ENCODE assay signal across 15 cellular contexts in the genomic region with DNA sequence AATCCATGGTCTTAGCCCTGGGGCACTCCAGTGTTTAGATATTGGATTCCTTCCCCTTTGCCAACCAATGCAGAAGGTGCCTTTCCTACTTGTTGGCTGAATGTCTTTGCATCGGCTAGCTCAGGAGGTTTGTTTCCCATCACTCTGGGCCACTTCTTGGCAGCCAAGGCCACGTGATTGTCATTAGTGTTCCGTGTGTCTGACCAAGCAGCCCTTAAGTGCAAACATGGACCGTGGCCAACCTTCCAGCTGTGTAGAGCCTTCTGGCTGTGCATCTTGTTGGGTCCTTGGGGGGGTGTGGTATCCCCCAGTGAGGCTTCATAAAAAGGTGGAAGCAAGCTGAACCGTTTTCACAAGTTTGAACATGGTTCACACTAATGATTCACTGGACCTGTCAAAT.
A peak's percentile ranks its signal among the peaks of the same experiment; 100 is the strongest.
DNase-seq lines count a peak whose midpoint lies in the region; ATAC-seq and TF ChIP-seq lines count a peak whose summit lies in the region.
"Had no signal": no experiment of that assay in that cellular context is flagged by ENCODE, and none has a peak within 500 bp of the region (broad histone marks: within the 10 kb centered on the region; RNA-seq: fewer than 3 reads in every experiment).

No MANE protein-coding gene starts in this region.

- H3K36me3 ChIP-seq in SK-N-SH (replicated peaks in 1 of 2; ENCODE audit: control insufficient read depth in 1 of 2, insufficient read depth in 2 of 2, low read length in 1 of 2) (no peaks in the 10 kb centered on the region), vagina (no peaks in the 10 kb centered on the region)
- H3K36me3 ChIP-seq: neutrophil, spleen, upper lobe of right lung had no signal

- no peaks in the 10 kb centered on the region for H3F3A ChIP-seq in SK-N-SH (replicated peaks; ENCODE audit: insufficient read depth)

- H3K79me2 ChIP-seq in SK-N-SH (ENCODE audit: insufficient read depth) = no peaks in the 10 kb centered on the region

- TF ChIP-seq POLR2A in vagina (IDR thresholded peaks at IDR 0.05) = no peak

- H3K9me3 Mint-ChIP-seq in endothelial cell (ENCODE audit: unreplicated experiment) = no peaks in the 10 kb centered on the region
- H3K9me3 Mint-ChIP-seq: activated CD8-positive, alpha-beta T cell treated with anti-CD3 and anti-CD28 coated beads for 36 hours had no signal

- no peaks in the 10 kb centered on the region for H3K36me3 Mint-ChIP-seq in endothelial cell (ENCODE audit: low read depth, unreplicated experiment)

- no peak for ATAC-seq in left colon
- ATAC-seq: activated CD8-positive, alpha-beta T cell treated with anti-CD3 and anti-CD28 coated beads for 36 hours; upper lobe of right lung had no signal

- POLR2A ChIA-PET in SK-N-SH (lab: Yijun Ruan, JAX) = interaction anchor here (1.1 to 1.4 kb wide), 2 partner anchors 8 to 39 kb away, joined by 3 to 6 read pairs; no protein-coding TSS in a partner anchor

- H3K4me1 ChIP-seq in SK-N-SH (ENCODE audit: control insufficient read depth in 1 of 2, insufficient read depth in 2 of 2, low read depth in 1 of 2, low read length in 1 of 2) (peaks cover 0 to 79% of the 10 kb centered on the region in 2 experiments; a peak in 2 of 4 replicates), vagina (peaks cover 14% of the 10 kb centered on the region)

- H3K4me3 ChIP-seq in SK-N-SH (ENCODE audit: low read depth in 2 of 2, low read length in 1 of 2) (no peak overlapping the region), vagina (no peak overlapping the region)
- H3K4me3 ChIP-seq: spleen, upper lobe of right lung had no signal

- peak; percentile 32 for DNase-seq in activated CD8-positive, alpha-beta memory T cell treated with anti-CD3 and anti-CD28 coated beads for 24 hours
- no peak for DNase-seq in activated CD8-positive, alpha-beta memory T cell treated with anti-CD3 and anti-CD28 coated beads, Interleukin-2, amount 50 U/mL, for 48 hours
- DNase-seq in SK-N-SH = peak; percentile 63
- peak; percentile 49 to 77 for DNase-seq in left colon
- no peak for DNase-seq in vagina (ENCODE audit: extremely low spot score in 2 of 2)
- DNase-seq in HT-29 (ENCODE audit: low spot score) = no peak
- no peak for DNase-seq in DMS53 (lab: John Stamatoyannopoulos, UW)
- DNase-seq in endothelial cell (ENCODE audit: low spot score) = no peak
- DNase-seq: activated CD8-positive, alpha-beta T cell treated with anti-CD3 and anti-CD28 coated beads for 36 hours; activated gamma-delta T cell treated with Interleukin-2 at 50 U/mL for 16 hours; Kasumi-1; NCI-H526; spleen; upper lobe of right lung had no signal

- H2AFZ ChIP-seq in SK-N-SH (ENCODE audit: low read depth) = no peak overlapping the region

- no peak overlapping the region for H3K27ac Mint-ChIP-seq in endothelial cell (ENCODE audit: unreplicated experiment)
- H3K27ac Mint-ChIP-seq: activated CD8-positive, alpha-beta T cell treated with anti-CD3 and anti-CD28 coated beads for 36 hours had no signal

- CTCF ChIA-PET in SK-N-SH (lab: Yijun Ruan, JAX) = interaction anchor here (1.3 kb wide), 1 partner anchor 20 kb away, joined by 3 read pairs; no protein-coding TSS in a partner anchor

- H3K4me3 Mint-ChIP-seq in endothelial cell (ENCODE audit: unreplicated experiment) = no peak overlapping the region
- H3K4me3 Mint-ChIP-seq: activated CD8-positive, alpha-beta T cell treated with anti-CD3 and anti-CD28 coated beads for 36 hours had no signal

- intact Hi-C loops in left colon (cut with DNase I, micrococcal nuclease) (no loop called here), vagina (cut with DNase I) (no loop called here)

- TF ChIP-seq RAD21 in SK-N-SH (IDR thresholded peaks at IDR 0.05; ENCODE audit: low read length) = peak; percentile 23; the same call in 1 of the 2 replicates

- no peaks in the 10 kb centered on the region for H4K20me1 ChIP-seq in SK-N-SH (ENCODE audit: insufficient read depth)

- H3K27ac ChIP-seq in SK-N-SH (ENCODE audit: low read depth in 2 of 2, low read length in 1 of 2) (peak overlapping the region in 1 of 2 experiments; percentile 99; a peak in 2 of 4 replicates), vagina (peak overlapping the region; percentile 31)
- H3K27ac ChIP-seq: neutrophil, spleen, upper lobe of right lung had no signal

- 0 out of 2 replicates have a peak, but pooled peaks cover 11% of the 10 kb centered on the region for H3K27me3 ChIP-seq in SK-N-SH (ENCODE audit: insufficient read depth)
- no peaks in the 10 kb centered on the region for H3K27me3 ChIP-seq in vagina
- H3K27me3 ChIP-seq: spleen, upper lobe of right lung had no signal

- H3K9ac ChIP-seq in SK-N-SH = no peak overlapping the region

- TF ChIP-seq CTCF in SK-N-SH (IDR thresholded peaks at IDR 0.05) (no peak), vagina (IDR thresholded peaks at IDR 0.05) (no peak), endothelial cell (IDR thresholded peaks at IDR 0.05; ENCODE audit: unreplicated experiment) (no peak)

- no peak overlapping the region for H3K4me2 ChIP-seq in SK-N-SH

- TF ChIP-seq EP300 in SK-N-SH (IDR thresholded peaks at IDR 0.05; ENCODE audit: borderline replicate concordance in 1 of 2, low read depth in 1 of 2, low read length in 1 of 2) = peak in 1 of 2 experiments; percentile 71; a peak in 2 of 4 replicates

- peaks cover 1% of the 10 kb centered on the region for H3K4me1 Mint-ChIP-seq in endothelial cell (ENCODE audit: unreplicated experiment)

- no peaks in the 10 kb centered on the region for H3K9me2 ChIP-seq in SK-N-SH

- no peaks in the 10 kb centered on the region for H3K9me3 ChIP-seq in SK-N-SH
- H3K9me3 ChIP-seq in vagina = no peaks in the 10 kb centered on the region
- H3K9me3 ChIP-seq: neutrophil, spleen, upper lobe of right lung had no signal

- 6% methylated on average over 5 of the region's 5 CpGs for WGBS in SK-N-SH (ENCODE audit: low lambda C conversion rate)

- H3K27me3 Mint-ChIP-seq in endothelial cell (ENCODE audit: unreplicated experiment) = no peaks in the 10 kb centered on the region
- H3K27me3 Mint-ChIP-seq: activated CD8-positive, alpha-beta T cell treated with anti-CD3 and anti-CD28 coated beads for 36 hours had no signal

TF ChIP-seq in SK-N-SH, 30 proteins besides CTCF, POLR2A, EP300 and RAD21 (continues in another document):
- TF ChIP-seq MXI1 (IDR thresholded peaks at IDR 0.05; ENCODE audit: low read depth, low read length) (peak; percentile 85), CHD2 (IDR thresholded peaks at IDR 0.05; ENCODE audit: low read length, partially characterized antibody) (peak; percentile 67), NFIC (IDR thresholded peaks at IDR 0.05; ENCODE audit: borderline replicate concordance) (no peak), FOXJ3 (CRISPR knock-in tag; IDR thresholded peaks at IDR 0.05) (peak; percentile 77), RCOR1 (IDR thresholded peaks at IDR 0.05; ENCODE audit: low read length) (peak; percentile 69), FOSL2 (IDR thresholded peaks at IDR 0.05; ENCODE audit: borderline replicate concordance, low read depth) (no peak), SMC3 (IDR thresholded peaks at IDR 0.05; ENCODE audit: low read depth, low read length) (no peak), MEF2A (IDR thresholded peaks at IDR 0.05; ENCODE audit: borderline replicate concordance, low read depth) (no peak), YY1 (IDR thresholded peaks at IDR 0.05; ENCODE audit: low read depth) (no peak), RXRA (IDR thresholded peaks at IDR 0.05; ENCODE audit: borderline replicate concordance, low read depth) (no peak), FOXM1 (IDR thresholded peaks at IDR 0.05; ENCODE audit: low read depth) (no peak)
- TF ChIP-seq, protein P1, sequence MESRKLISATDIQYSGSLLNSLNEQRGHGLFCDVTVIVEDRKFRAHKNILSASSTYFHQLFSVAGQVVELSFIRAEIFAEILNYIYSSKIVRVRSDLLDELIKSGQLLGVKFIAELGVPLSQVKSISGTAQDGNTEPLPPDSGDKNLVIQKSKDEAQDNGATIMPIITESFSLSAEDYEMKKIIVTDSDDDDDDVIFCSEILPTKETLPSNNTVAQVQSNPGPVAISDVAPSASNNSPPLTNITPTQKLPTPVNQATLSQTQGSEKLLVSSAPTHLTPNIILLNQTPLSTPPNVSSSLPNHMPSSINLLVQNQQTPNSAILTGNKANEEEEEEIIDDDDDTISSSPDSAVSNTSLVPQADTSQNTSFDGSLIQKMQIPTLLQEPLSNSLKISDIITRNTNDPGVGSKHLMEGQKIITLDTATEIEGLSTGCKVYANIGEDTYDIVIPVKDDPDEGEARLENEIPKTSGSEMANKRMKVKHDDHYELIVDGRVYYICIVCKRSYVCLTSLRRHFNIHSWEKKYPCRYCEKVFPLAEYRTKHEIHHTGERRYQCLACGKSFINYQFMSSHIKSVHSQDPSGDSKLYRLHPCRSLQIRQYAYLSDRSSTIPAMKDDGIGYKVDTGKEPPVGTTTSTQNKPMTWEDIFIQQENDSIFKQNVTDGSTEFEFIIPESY (IDR thresholded peaks at IDR 0.05; ENCODE audit: borderline replicate concordance, low read depth) = no peak
- TF ChIP-seq, protein P2, sequence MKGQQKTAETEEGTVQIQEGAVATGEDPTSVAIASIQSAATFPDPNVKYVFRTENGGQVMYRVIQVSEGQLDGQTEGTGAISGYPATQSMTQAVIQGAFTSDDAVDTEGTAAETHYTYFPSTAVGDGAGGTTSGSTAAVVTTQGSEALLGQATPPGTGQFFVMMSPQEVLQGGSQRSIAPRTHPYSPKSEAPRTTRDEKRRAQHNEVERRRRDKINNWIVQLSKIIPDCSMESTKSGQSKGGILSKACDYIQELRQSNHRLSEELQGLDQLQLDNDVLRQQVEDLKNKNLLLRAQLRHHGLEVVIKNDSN (IDR thresholded peaks at IDR 0.05; ENCODE audit: borderline replicate concordance, low read depth) = peak; percentile 62; the same call in 1 of the 2 replicates
- TF ChIP-seq, protein P3, sequence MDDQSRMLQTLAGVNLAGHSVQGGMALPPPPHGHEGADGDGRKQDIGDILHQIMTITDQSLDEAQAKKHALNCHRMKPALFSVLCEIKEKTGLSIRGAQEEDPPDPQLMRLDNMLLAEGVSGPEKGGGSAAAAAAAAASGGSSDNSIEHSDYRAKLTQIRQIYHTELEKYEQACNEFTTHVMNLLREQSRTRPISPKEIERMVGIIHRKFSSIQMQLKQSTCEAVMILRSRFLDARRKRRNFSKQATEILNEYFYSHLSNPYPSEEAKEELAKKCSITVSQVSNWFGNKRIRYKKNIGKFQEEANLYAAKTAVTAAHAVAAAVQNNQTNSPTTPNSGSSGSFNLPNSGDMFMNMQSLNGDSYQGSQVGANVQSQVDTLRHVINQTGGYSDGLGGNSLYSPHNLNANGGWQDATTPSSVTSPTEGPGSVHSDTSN (IDR thresholded peaks at IDR 0.05) = no peak

Comparison
In these comparisons a context has a peak if more than half of its experiments do, and no peak if none do; other contexts are left out.
1. DNase-seq: peak in activated CD8-positive, alpha-beta memory T cell treated with anti-CD3 and anti-CD28 coated beads for 24 hours (single experiment), SK-N-SH (single experiment) and left colon (2 of 2); none in activated CD8-positive, alpha-beta memory T cell treated with anti-CD3 and anti-CD28 coated beads, Interleukin-2, amount 50 U/mL, for 48 hours (single experiment), vagina (0 of 2), HT-29 (single experiment), DMS53 (single experiment) and endothelial cell (single experiment).